In the genomic region with DNA sequence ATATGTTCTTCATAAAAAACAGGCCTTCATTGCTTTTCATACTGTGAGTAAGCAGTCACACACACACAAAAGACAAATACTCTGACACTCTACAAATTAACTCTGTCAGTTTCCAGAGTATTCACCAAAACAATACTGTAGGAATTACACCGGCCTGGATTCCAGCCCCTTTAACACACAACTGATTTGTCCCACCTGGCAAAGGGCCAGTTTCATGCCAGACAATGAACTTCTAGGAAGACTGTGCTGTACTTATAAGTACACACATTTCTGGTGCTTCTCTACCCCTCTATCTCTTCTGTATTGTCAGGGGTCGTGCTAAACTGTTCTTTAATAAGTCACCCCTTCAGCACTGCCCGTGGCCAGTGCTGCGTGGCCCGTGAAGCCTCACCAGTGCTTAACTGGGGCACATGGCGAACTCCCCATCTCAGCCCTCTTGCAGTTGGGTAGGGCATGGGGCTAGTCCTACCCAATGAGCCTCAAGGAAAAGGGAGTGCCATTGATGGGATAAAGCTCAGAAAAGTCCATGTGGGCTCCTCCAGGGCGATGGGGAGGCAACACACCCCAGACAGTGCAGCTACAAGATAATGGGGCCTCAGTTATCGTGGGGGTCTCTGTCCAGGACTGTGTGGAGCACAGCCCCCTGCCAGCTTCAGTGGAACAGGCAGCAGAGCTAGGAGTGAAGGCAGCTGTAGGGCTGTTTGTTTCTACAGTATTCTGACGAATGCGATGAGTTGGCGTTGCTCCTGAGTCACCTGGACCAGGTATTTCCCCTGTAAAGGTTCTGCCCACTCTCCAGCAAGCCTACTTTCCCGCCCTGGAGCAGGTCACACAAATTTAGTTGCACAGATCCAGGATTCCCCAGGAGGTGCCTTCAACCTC, we compare ENCODE assay signal across 23 cellular contexts.
DNase-seq lines count a peak whose midpoint lies in the region; ATAC-seq and TF ChIP-seq lines count a peak whose summit lies in the region.
"Had no signal": no experiment of that assay in that cellular context is flagged by ENCODE, and none has a peak within 500 bp of the region (broad histone marks: within the 10 kb centered on the region; RNA-seq: fewer than 3 reads in every experiment).

No MANE protein-coding gene starts in this region.

- H3K9me2 ChIP-seq in PC-9 (ENCODE audit: insufficient read depth) = no peaks in the 10 kb centered on the region

- no peaks in the 10 kb centered on the region for H4K20me1 ChIP-seq in PC-9 (ENCODE audit: insufficient read depth)

- H3K27me3 ChIP-seq in SJCRH30 (no peaks in the 10 kb centered on the region), suprapubic skin (no peaks in the 10 kb centered on the region), PC-9 (ENCODE audit: insufficient read depth, low read depth) (peaks cover 4% of the 10 kb centered on the region; the same call in 1 of the 2 replicates)

- peak overlapping the region; percentile 50 for H3K4me3 ChIP-seq in SJCRH30
- no peak overlapping the region for H3K4me3 ChIP-seq in suprapubic skin
- no peak overlapping the region for H3K4me3 ChIP-seq in PC-9

- no peaks in the 10 kb centered on the region for H3K9me3 ChIP-seq in SJCRH30 (replicated peaks)
- no peaks in the 10 kb centered on the region for H3K9me3 ChIP-seq in suprapubic skin
- no peaks in the 10 kb centered on the region for H3K9me3 ChIP-seq in PC-9 (ENCODE audit: insufficient read depth, low read depth)

- no peaks in the 10 kb centered on the region for H3F3A ChIP-seq in PC-9 (ENCODE audit: insufficient read depth, low read depth)

- TF ChIP-seq EP300 in suprapubic skin (IDR thresholded peaks at IDR 0.05) = no peak

- H2AFZ ChIP-seq in PC-9 = no peak overlapping the region

- BruUV-seq in PC-9 (replicated peaks; lab: Mats Ljungman, UMichigan) = no TSS peak

- no peaks in the 10 kb centered on the region for H3K36me3 Mint-ChIP-seq in nephron (ENCODE audit: low read depth)
- H3K36me3 Mint-ChIP-seq in T-cell = no peaks in the 10 kb centered on the region
- H3K36me3 Mint-ChIP-seq: CD4-positive, CD25-positive, alpha-beta regulatory T cell had no signal

- peak; percentile 78 for ATAC-seq in esophagus mucosa
- no peak for ATAC-seq in HG02610 (IDR thresholded peaks at IDR 0.05; ENCODE audit: unreplicated experiment)
- no peak for ATAC-seq in T-cell (replicated peaks in 1 of 4)

- intact Hi-C loops in PC-9 (cut with micrococcal nuclease; ENCODE audit: unreplicated experiment) = no loop called here

- no peak for TF ChIP-seq POLR2A in suprapubic skin (IDR thresholded peaks at IDR 0.05)

- H3K27ac Mint-ChIP-seq in nephron (peak overlapping the region in 2 of 3 experiments; percentile 65 to 88), T-cell (no peak overlapping the region)
- H3K27ac Mint-ChIP-seq: CD4-positive, CD25-positive, alpha-beta regulatory T cell had no signal

- H3K36me3 ChIP-seq in SJCRH30 = no peaks in the 10 kb centered on the region
- no peaks in the 10 kb centered on the region for H3K36me3 ChIP-seq in suprapubic skin
- H3K36me3 ChIP-seq in PC-9 (ENCODE audit: low read depth) = no peaks in the 10 kb centered on the region

- no peak overlapping the region for H3K4me2 ChIP-seq in PC-9

- H3K4me1 Mint-ChIP-seq in nephron (peaks cover 61% of the 10 kb centered on the region), T-cell (no peaks in the 10 kb centered on the region)
- H3K4me1 Mint-ChIP-seq: CD4-positive, CD25-positive, alpha-beta regulatory T cell had no signal

- 70% methylated on average over 12 of the region's 12 CpGs for WGBS in suprapubic skin

- H3K4me3 Mint-ChIP-seq in nephron (no peak overlapping the region), T-cell (no peak overlapping the region)
- H3K4me3 Mint-ChIP-seq: CD4-positive, CD25-positive, alpha-beta regulatory T cell had no signal

- H3K9me3 Mint-ChIP-seq in nephron = no peaks in the 10 kb centered on the region
- no peaks in the 10 kb centered on the region for H3K9me3 Mint-ChIP-seq in T-cell

- TF ChIP-seq CTCF in nephron (IDR thresholded peaks at IDR 0.05; ENCODE audit: unreplicated experiment in 3 of 3) = no peak
- TF ChIP-seq CTCF in suprapubic skin (IDR thresholded peaks at IDR 0.05) = no peak
- no peak for TF ChIP-seq CTCF in PC-9 (conservative IDR thresholded peaks at IDR 0.05)

- H3K79me2 ChIP-seq in PC-9 (ENCODE audit: low read depth) = no peaks in the 10 kb centered on the region

- peaks cover 19% of the 10 kb centered on the region for H3K4me1 ChIP-seq in SJCRH30
- H3K4me1 ChIP-seq in suprapubic skin = peaks cover 24% of the 10 kb centered on the region
- H3K4me1 ChIP-seq in PC-9 (replicated peaks; ENCODE audit: insufficient read depth) = no peaks in the 10 kb centered on the region

- POLR2A ChIA-PET in T-cell (lab: Charles Lee) = no interaction called here
- POLR2A ChIA-PET in PC-9 (lab: Charles Lee; ENCODE audit: unreplicated experiment) = no interaction called here

- no peaks in the 10 kb centered on the region for H3K27me3 Mint-ChIP-seq in nephron (ENCODE audit: low read depth)
- peaks cover 21 to 29% of the 10 kb centered on the region in 2 donors for H3K27me3 Mint-ChIP-seq in T-cell

- H3K27ac ChIP-seq in SJCRH30 = peak overlapping the region; percentile 70
- H3K27ac ChIP-seq in suprapubic skin = peak overlapping the region; percentile 5
- no peak overlapping the region for H3K27ac ChIP-seq in PC-9

- CTCF ChIA-PET in T-cell (lab: Charles Lee) (no interaction called here), PC-9 (lab: Charles Lee) (no interaction called here)

- no peak for DNase-seq in SJCRH30
- no peak for DNase-seq in suprapubic skin (ENCODE audit: low spot score in 2 of 2)
- DNase-seq in AG20443 (ENCODE audit: low spot score) = no peak
- no peak for DNase-seq in T-cell
- DNase-seq in PC-9 = no peak
- DNase-seq: ACHN; AML-193; CD4-positive, CD25-positive, alpha-beta regulatory T cell; DMS153; GDM1; GOT3; KBM-7; NCI-H1105 treated with DMSO at 0.1 percent for 48 hours; NCI-H2081 treated with DMSO at 0.1 percent for 48 hours; NCI-H2227 treated with DMSO at 0.1 percent for 48 hours; NCI-H510A treated with DMSO at 0.1 percent for 48 hours; NCI-H82; OCI-M1; RPMI8226; SIG-M5 had no signal

Comparison
In these comparisons a context has a peak if more than half of its experiments do, and no peak if none do; other contexts are left out.
1. H3K27ac Mint-ChIP-seq: peak in nephron (2 of 3); none in T-cell (0 of 2).